In the genomic region with DNA sequence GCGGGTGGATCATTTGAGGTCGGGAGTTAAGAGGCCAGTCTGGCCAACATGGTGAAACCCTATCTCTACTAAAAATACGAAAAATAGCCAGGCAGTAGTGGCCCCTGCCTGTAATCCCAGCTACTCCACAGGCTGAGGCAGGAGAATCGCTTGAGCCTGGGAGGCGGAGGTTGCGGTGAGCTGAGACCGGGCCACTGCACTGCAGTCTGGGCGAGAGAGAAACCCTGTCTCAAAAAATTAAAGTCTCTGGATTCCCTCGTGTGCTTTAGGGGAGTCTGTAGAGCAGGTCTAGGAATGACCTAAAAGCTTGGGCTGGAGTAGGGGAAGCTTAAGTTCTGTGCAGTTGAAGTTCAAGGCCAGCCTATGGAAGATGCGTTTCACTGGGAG, we compare ENCODE assay signal across 8 cellular contexts. TPM values are rescaled to one million over a fixed set of nuclear protein-coding genes. Genes with fewer than 3 reads are reported as not detected.
DNase-seq lines count a peak whose midpoint lies in the region; ATAC-seq and TF ChIP-seq lines count a peak whose summit lies in the region.

No MANE protein-coding gene starts in this region.

- H3K9me3 Mint-ChIP-seq in activated CD8-positive, alpha-beta T cell treated with anti-CD3 and anti-CD28 coated beads, Interleukin-2, amount 10 ng/mL, durations not matched to agents 7 days and 5 days (ENCODE audit: insufficient read depth) = no peaks in the 10 kb centered on the region
- no peaks in the 10 kb centered on the region for H3K9me3 Mint-ChIP-seq in stimulated activated effector memory CD8-positive, alpha-beta T cell treated with anti-CD3 and anti-CD28 coated beads, Interleukin-12 subunit alpha, Interleukin-12 subunit beta, amount 100 ng/mL, for 72 hours

- CTCF ChIA-PET in activated CD8-positive, alpha-beta T cell treated with anti-CD3 and anti-CD28 coated beads, Interleukin-2, amount 10 ng/mL, durations not matched to agents 7 days and 5 days (lab: Charles Lee) = interaction anchor here (1.2 to 1.4 kb wide), 2 partner anchors 11 to 36 kb away, joined by 3 to 6 read pairs; no protein-coding TSS in a partner anchor

- peak overlapping the region; percentile 85 for H3K4me3 ChIP-seq in HFF-Myc (replicated peaks; ENCODE audit: low read depth, low read length)
- peak overlapping the region; percentile 73; the same call in 1 of the 2 replicates for H3K4me3 ChIP-seq in iPS DF 6.9 (ENCODE audit: low read length)

- H3K36me3 Mint-ChIP-seq in activated CD8-positive, alpha-beta T cell treated with anti-CD3 and anti-CD28 coated beads, Interleukin-2, amount 10 ng/mL, durations not matched to agents 7 days and 5 days (ENCODE audit: low read depth) = peaks cover 38% of the 10 kb centered on the region
- H3K36me3 Mint-ChIP-seq in stimulated activated effector memory CD8-positive, alpha-beta T cell treated with anti-CD3 and anti-CD28 coated beads, Interleukin-12 subunit alpha, Interleukin-12 subunit beta, amount 100 ng/mL, for 72 hours = peaks cover 55% of the 10 kb centered on the region

- TF ChIP-seq CTCF in HFF-Myc (IDR thresholded peaks at IDR 0.05; ENCODE audit: low read depth, low read length, missing control alignments) (no peak), GM13976 (IDR thresholded peaks at IDR 0.05; ENCODE audit: borderline replicate concordance, control extremely low read depth, extremely low read depth, insufficient read depth, missing control alignments) (no peak)

- peaks cover 2% of the 10 kb centered on the region; the same call in 1 of the 2 replicates for H3K36me3 ChIP-seq in iPS DF 6.9 (ENCODE audit: control insufficient read depth, insufficient read depth, low read length)

- no peaks in the 10 kb centered on the region for H3K4me1 ChIP-seq in iPS DF 6.9 (ENCODE audit: control insufficient read depth, insufficient read depth, low read length)

- no CpG with 5 or more reads among the region's 10 CpGs for WGBS in iPS DF 6.9 (ENCODE audit: insufficient coverage, insufficient read length)

- no peaks in the 10 kb centered on the region for H3K27me3 ChIP-seq in iPS DF 6.9 (ENCODE audit: control insufficient read depth, insufficient read depth, low read length)

- POLR2A ChIA-PET in activated CD8-positive, alpha-beta T cell treated with anti-CD3 and anti-CD28 coated beads, Interleukin-2, amount 10 ng/mL, durations not matched to agents 7 days and 5 days (lab: Charles Lee) = interaction anchor here (1.1 to 2.1 kb wide), 2 partner anchors 12 to 13 kb away, joined by 4 to 21 read pairs; a partner anchor contains a TSS

- no peak for ATAC-seq in activated CD8-positive, alpha-beta T cell treated with anti-CD3 and anti-CD28 coated beads, Interleukin-2, amount 10 ng/mL, durations not matched to agents 7 days and 5 days
- no peak for ATAC-seq in stimulated activated effector memory CD8-positive, alpha-beta T cell treated with anti-CD3 and anti-CD28 coated beads, Interleukin-12 subunit alpha, Interleukin-12 subunit beta, amount 100 ng/mL, for 72 hours

- H3K27ac Mint-ChIP-seq in activated CD8-positive, alpha-beta T cell treated with anti-CD3 and anti-CD28 coated beads, Interleukin-2, amount 10 ng/mL, durations not matched to agents 7 days and 5 days = peak overlapping the region; percentile 92
- H3K27ac Mint-ChIP-seq in stimulated activated effector memory CD8-positive, alpha-beta T cell treated with anti-CD3 and anti-CD28 coated beads, Interleukin-12 subunit alpha, Interleukin-12 subunit beta, amount 100 ng/mL, for 72 hours = peak overlapping the region; percentile 96

- H3K9me3 ChIP-seq in iPS DF 6.9 (ENCODE audit: control insufficient read depth, insufficient read depth, low read length) = no peaks in the 10 kb centered on the region

- DNase-seq in HFF-Myc (ENCODE audit: extremely low read depth, low read depth) (no peak), iPS DF 6.9 (ENCODE audit: low read depth, low spot score) (no peak), OCI-M1 (lab: John Stamatoyannopoulos, UW) (no peak), middle frontal gyrus (ENCODE audit: extremely low spot score, low spot score) (no peak), GM13976 (ENCODE audit: low spot score) (no peak)
- no peak for DNase-seq in activated CD8-positive, alpha-beta T cell treated with anti-CD3 and anti-CD28 coated beads, Interleukin-2, amount 10 ng/mL, durations not matched to agents 7 days and 5 days
- DNase-seq in stimulated activated effector memory CD8-positive, alpha-beta T cell treated with anti-CD3 and anti-CD28 coated beads, Interleukin-12 subunit alpha, Interleukin-12 subunit beta, amount 100 ng/mL, for 72 hours (ENCODE audit: low spot score in 2 of 2) = no peak
- no peak for DNase-seq in stimulated activated CD4-positive, alpha-beta T cell treated with anti-CD3 and anti-CD28 coated beads, Interleukin-2, amount 100 ng/mL, for 48 hours

- H3K27ac ChIP-seq in iPS DF 6.9 (ENCODE audit: low read length) = no peak overlapping the region

- in situ Hi-C loops in GM13976 (cut with MboI; ENCODE audit: low sequenced_read_pairs, unreplicated experiment) = no loop called here

- peaks cover 51% of the 10 kb centered on the region for H3K4me1 Mint-ChIP-seq in activated CD8-positive, alpha-beta T cell treated with anti-CD3 and anti-CD28 coated beads, Interleukin-2, amount 10 ng/mL, durations not matched to agents 7 days and 5 days (ENCODE audit: low read depth)
- H3K4me1 Mint-ChIP-seq in stimulated activated effector memory CD8-positive, alpha-beta T cell treated with anti-CD3 and anti-CD28 coated beads, Interleukin-12 subunit alpha, Interleukin-12 subunit beta, amount 100 ng/mL, for 72 hours = peaks cover 30% of the 10 kb centered on the region

- H3K4me3 Mint-ChIP-seq in activated CD8-positive, alpha-beta T cell treated with anti-CD3 and anti-CD28 coated beads, Interleukin-2, amount 10 ng/mL, durations not matched to agents 7 days and 5 days = peak overlapping the region; percentile 93
- peak overlapping the region; percentile 94 for H3K4me3 Mint-ChIP-seq in stimulated activated effector memory CD8-positive, alpha-beta T cell treated with anti-CD3 and anti-CD28 coated beads, Interleukin-12 subunit alpha, Interleukin-12 subunit beta, amount 100 ng/mL, for 72 hours

- H3K27me3 Mint-ChIP-seq in activated CD8-positive, alpha-beta T cell treated with anti-CD3 and anti-CD28 coated beads, Interleukin-2, amount 10 ng/mL, durations not matched to agents 7 days and 5 days (ENCODE audit: low read depth) = no peaks in the 10 kb centered on the region

RNA-seq across cellular contexts. Expression of a gene that starts 0.7 kb away (rescaled TPM):
- 10 to 100 TPM in 1 of 2 experiments, 1 to 10 TPM in 1; 9.2 to 10.5 TPM for total RNA-seq in activated CD8-positive, alpha-beta T cell treated with anti-CD3 and anti-CD28 coated beads, Interleukin-2, amount 10 ng/mL, durations not matched to agents 7 days and 5 days

RNA-seq across cellular contexts. Expression of a gene that starts 13.0 kb away (rescaled TPM):
- 10 to 100 TPM; 56.9 to 65.9 TPM for total RNA-seq in activated CD8-positive, alpha-beta T cell treated with anti-CD3 and anti-CD28 coated beads, Interleukin-2, amount 10 ng/mL, durations not matched to agents 7 days and 5 days

RNA-seq across cellular contexts. Expression of a gene that starts 13.0 kb away (rescaled TPM):
- 100 to 1,000 TPM; 138 to 142 TPM for total RNA-seq in activated CD8-positive, alpha-beta T cell treated with anti-CD3 and anti-CD28 coated beads, Interleukin-2, amount 10 ng/mL, durations not matched to agents 7 days and 5 days

RNA-seq across cellular contexts. Expression of a gene that starts 33.2 kb away (rescaled TPM):
- under 1 TPM; 0.29 to 0.40 TPM for total RNA-seq in activated CD8-positive, alpha-beta T cell treated with anti-CD3 and anti-CD28 coated beads, Interleukin-2, amount 10 ng/mL, durations not matched to agents 7 days and 5 days

RNA-seq across cellular contexts. Expression of a gene that starts 55.2 kb away (rescaled TPM):
- not detected for total RNA-seq in activated CD8-positive, alpha-beta T cell treated with anti-CD3 and anti-CD28 coated beads, Interleukin-2, amount 10 ng/mL, durations not matched to agents 7 days and 5 days
